In genomic region chr2:165568361-165568760, GRCh38 we compare ENCODE assay signal across 21 cellular contexts.
DNase-seq lines count a peak whose midpoint lies in the region; TF ChIP-seq lines count a peak whose summit lies in the region.
"Had no signal": no experiment of that assay in that cellular context is flagged by ENCODE, and none has a peak within 500 bp of the region (broad histone marks: within the 10 kb centered on the region; RNA-seq: fewer than 3 reads in every experiment).

No MANE protein-coding gene starts in this region.

- no peaks in the 10 kb centered on the region for H3K36me3 ChIP-seq in A673 (ENCODE audit: insufficient read depth, low read length, poor library complexity, severe bottlenecking)
- no peaks in the 10 kb centered on the region for H3K36me3 ChIP-seq in Loucy (ENCODE audit: insufficient read depth, low read length)

- H3K4me1 ChIP-seq in A673 (ENCODE audit: insufficient read depth, low read length, poor library complexity, severe bottlenecking) (peaks cover 83% of the 10 kb centered on the region), Loucy (ENCODE audit: insufficient read depth, low read length, poor library complexity, severe bottlenecking) (peaks cover 10% of the 10 kb centered on the region)

- DNase-seq in NCI-H2029 treated with DMSO at 0.1 percent for 48 hours (lab: John Stamatoyannopoulos, UW) = peak; percentile 43
- DNase-seq in NCI-H2029 (lab: John Stamatoyannopoulos, UW) = no peak
- DNase-seq in A673 (ENCODE audit: low spot score) = no peak
- DNase-seq in NCI-H2227 treated with DMSO at 0.1 percent for 48 hours (lab: John Stamatoyannopoulos, UW) = peak; percentile 83
- no peak for DNase-seq in T-helper 9 cell
- DNase-seq in stimulated activated CD4-positive, alpha-beta T cell treated with anti-CD3 and anti-CD28 coated beads, Interleukin-15, amount 100 ng/mL, for 24 hours = no peak
- no peak for DNase-seq in NCI-H1694 treated with DMSO at 0.1 percent for 48 hours (lab: John Stamatoyannopoulos, UW)
- DNase-seq: CD8-positive, alpha-beta memory T cell; GDM1; KG1; NCI-H1105; NCI-H146; NCI-H446 treated with DMSO at 0.1 percent for 48 hours; PC-9; RPMI8226; SHP77 treated with DMSO at 0.1 percent for 48 hours; SW 1271; T-helper 17 cell had no signal

- H3K4me3 ChIP-seq in A673 (ENCODE audit: low read depth, low read length, poor library complexity, severe bottlenecking) = no peak overlapping the region
- no peak overlapping the region for H3K4me3 ChIP-seq in Loucy (ENCODE audit: low read length, poor library complexity, severe bottlenecking)
- H3K4me3 ChIP-seq: PC-9, SK-N-MC had no signal

- H2AFZ ChIP-seq in Loucy (ENCODE audit: low read length) = peak overlapping the region; percentile 76; the same call in 1 of the 2 replicates
- H2AFZ ChIP-seq: PC-9 had no signal

- no peak for TF ChIP-seq CTCF in A673 (conservative IDR thresholded peaks at IDR 0.05; ENCODE audit: low read depth, low read length)
- no peak for TF ChIP-seq CTCF in Loucy (conservative IDR thresholded peaks at IDR 0.05; ENCODE audit: low read length)

- no peaks in the 10 kb centered on the region for H3F3A ChIP-seq in Loucy (ENCODE audit: low read depth)

- H3K27ac ChIP-seq in A673 (ENCODE audit: low read depth, low read length, poor library complexity, severe bottlenecking) = peak overlapping the region; percentile 25
- H3K27ac ChIP-seq: C4-2B, PC-9, SK-N-MC had no signal

- no peaks in the 10 kb centered on the region for H3K79me2 ChIP-seq in Loucy (ENCODE audit: insufficient read depth, low read length)

- intact Hi-C loops in A673 (cut with micrococcal nuclease; ENCODE audit: unreplicated experiment) = no loop called here

- POLR2A ChIA-PET in A673 (lab: Charles Lee; ENCODE audit: low non-redundant PET) = no interaction called here

- CTCF ChIA-PET in A673 (lab: Charles Lee) = no interaction called here

- H4K20me1 ChIP-seq in Loucy (ENCODE audit: insufficient read depth, low read length, poor library complexity, severe bottlenecking) = no peaks in the 10 kb centered on the region

- no TSS peak for BruUV-seq in A673 (replicated peaks; lab: Mats Ljungman, UMichigan)

- H3K9ac ChIP-seq in Loucy (ENCODE audit: low read depth, low read length, poor library complexity, severe bottlenecking) = no peak overlapping the region

- H3K4me2 ChIP-seq in Loucy (ENCODE audit: low read depth, low read length, poor library complexity, severe bottlenecking) = no peak overlapping the region
- H3K4me2 ChIP-seq: PC-9 had no signal

- H3K9me3 ChIP-seq in A673 (ENCODE audit: low read depth, low read length, poor library complexity, severe bottlenecking) = no peaks in the 10 kb centered on the region
- H3K9me3 ChIP-seq in Loucy (ENCODE audit: insufficient read depth, low read depth, low read length) = no peaks in the 10 kb centered on the region

- H3K27me3 ChIP-seq in A673 (replicated peaks; ENCODE audit: insufficient read depth, low read depth, low read length, poor library complexity) = no peaks in the 10 kb centered on the region
- no peaks in the 10 kb centered on the region for H3K27me3 ChIP-seq in Loucy (ENCODE audit: insufficient read depth, low read length, poor library complexity, severe bottlenecking)

- no peaks in the 10 kb centered on the region for H3K9me2 ChIP-seq in Loucy (replicated peaks; ENCODE audit: low read depth, low read length)

Comparison
In these comparisons a context has a peak if more than half of its experiments do, and no peak if none do; other contexts are left out.
1. DNase-seq: peak in NCI-H2029 treated with DMSO at 0.1 percent for 48 hours (single experiment) and NCI-H2227 treated with DMSO at 0.1 percent for 48 hours (single experiment); none in NCI-H2029 (single experiment), A673 (single experiment), T-helper 9 cell (single experiment), stimulated activated CD4-positive, alpha-beta T cell treated with anti-CD3 and anti-CD28 coated beads, Interleukin-15, amount 100 ng/mL, for 24 hours (single experiment) and NCI-H1694 treated with DMSO at 0.1 percent for 48 hours (single experiment).